ENCODE assay signal across 1 cellular context in the genomic region with DNA sequence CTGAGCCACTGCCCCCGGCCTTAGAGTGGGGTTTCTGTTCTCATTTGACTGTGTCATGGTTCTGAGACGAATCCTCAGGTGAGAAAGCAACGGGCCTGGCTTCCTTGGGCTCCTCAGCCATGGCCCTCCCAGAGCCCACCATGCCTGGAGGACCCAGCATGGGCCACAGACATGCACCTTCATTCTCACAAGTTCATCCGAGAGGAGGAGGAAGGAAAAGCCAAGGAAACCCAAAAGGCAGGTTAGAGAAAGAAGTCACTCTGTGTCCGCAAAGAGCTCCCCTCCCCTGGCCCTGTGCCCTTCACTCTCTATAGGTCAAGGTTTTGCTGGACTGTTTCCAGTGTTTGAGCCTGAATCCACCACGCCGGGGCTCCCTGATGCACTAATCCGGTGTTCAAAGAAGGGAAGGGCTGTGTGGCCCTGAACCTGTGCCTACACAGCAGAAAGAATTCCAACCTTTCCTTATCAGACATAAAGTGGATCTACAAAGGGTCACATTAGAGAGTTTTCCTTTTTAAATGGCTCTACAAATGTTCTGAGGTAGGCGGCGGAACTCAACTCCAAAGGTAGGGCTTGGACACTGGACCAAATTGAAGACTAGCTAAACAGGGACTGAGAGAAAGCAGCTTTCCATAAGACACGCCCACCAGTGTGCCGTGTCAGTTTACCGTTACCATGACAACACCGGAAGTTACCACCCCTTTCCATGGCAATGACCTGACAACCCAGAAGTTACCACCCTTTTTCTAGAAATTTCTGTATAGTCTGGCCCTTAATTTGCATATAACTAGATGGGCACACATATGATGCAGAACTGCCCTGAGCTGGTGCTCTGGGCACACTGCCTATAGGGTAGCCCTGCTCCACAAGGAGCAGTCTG.
A peak's percentile ranks its signal among the peaks of the same experiment; 100 is the strongest.
TF ChIP-seq lines count a peak whose summit lies in the region.

No MANE protein-coding gene starts in this region.

TF ChIP-seq in HepG2, 621 proteins besides CTCF, POLR2A, EP300 and RAD21 (continued from another document and continues in another):
- TF ChIP-seq HBP1 (CRISPR knock-in tag; IDR thresholded peaks at IDR 0.05; ENCODE audit: low read depth) = peak; percentile 13; the same call in 1 of the 2 replicates
- 0 out of 2 replicates have a peak, but pooled peaks have one; percentile 21 for TF ChIP-seq ZNF160 (CRISPR knock-in tag; IDR thresholded peaks at IDR 0.05)
- no peak for TF ChIP-seq ZNF326 (CRISPR knock-in tag; IDR thresholded peaks at IDR 0.05; ENCODE audit: borderline replicate concordance)
- TF ChIP-seq DNMT3B (CRISPR knock-in tag; conservative IDR thresholded peaks at IDR 0.05) = 0 out of 2 replicates have a peak, but pooled peaks have one; percentile 82
- peak; percentile 91 for TF ChIP-seq MED1 (CRISPR knock-in tag; IDR thresholded peaks at IDR 0.05)
- TF ChIP-seq FOXK1 (CRISPR knock-in tag; IDR thresholded peaks at IDR 0.05; ENCODE audit: borderline replicate concordance, low read depth) = peak; percentile 61; the same call in 1 of the 2 replicates
- no peak for TF ChIP-seq ZFP36 (IDR thresholded peaks at IDR 0.05; ENCODE audit: borderline replicate concordance, low read depth, low read length, partially characterized antibody)
- TF ChIP-seq, protein P1, sequence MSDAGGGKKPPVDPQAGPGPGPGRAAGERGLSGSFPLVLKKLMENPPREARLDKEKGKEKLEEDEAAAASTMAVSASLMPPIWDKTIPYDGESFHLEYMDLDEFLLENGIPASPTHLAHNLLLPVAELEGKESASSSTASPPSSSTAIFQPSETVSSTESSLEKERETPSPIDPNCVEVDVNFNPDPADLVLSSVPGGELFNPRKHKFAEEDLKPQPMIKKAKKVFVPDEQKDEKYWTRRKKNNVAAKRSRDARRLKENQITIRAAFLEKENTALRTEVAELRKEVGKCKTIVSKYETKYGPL (CRISPR knock-in tag; IDR thresholded peaks at IDR 0.05) = no peak
- TF ChIP-seq FUBP1 (CRISPR knock-in tag; IDR thresholded peaks at IDR 0.05; ENCODE audit: borderline replicate concordance) = peak; percentile 84; the same call in 1 of the 2 replicates
- no peak for TF ChIP-seq ZBTB46 (CRISPR knock-in tag; IDR thresholded peaks at IDR 0.05; ENCODE audit: borderline replicate concordance)
- TF ChIP-seq, protein P2, sequence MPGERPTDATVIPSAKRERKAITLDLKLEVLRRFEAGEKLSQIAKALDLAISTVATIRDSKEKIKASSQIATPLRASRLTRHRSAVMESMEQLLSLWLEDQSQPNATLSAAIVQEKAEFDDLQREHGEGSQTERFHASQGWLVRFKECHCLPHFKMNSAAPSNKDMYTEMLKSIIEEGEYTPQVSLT (CRISPR knock-in tag; IDR thresholded peaks at IDR 0.05; ENCODE audit: borderline replicate concordance, low read depth) = no peak
- TF ChIP-seq GATAD1 (CRISPR knock-in tag; IDR thresholded peaks at IDR 0.05) = peak; percentile 25; the same call in 1 of the 2 replicates
- TF ChIP-seq HNRNPK (IDR thresholded peaks at IDR 0.05; ENCODE audit: low read depth, low read length, poor library complexity, severe bottlenecking) = no peak
- TF ChIP-seq SMAD9 (CRISPR knock-in tag; IDR thresholded peaks at IDR 0.05) = 0 out of 2 replicates have a peak, but pooled peaks have one; percentile 84
- peak; percentile 49; the same call in 1 of the 2 replicates for TF ChIP-seq ZFX (CRISPR knock-in tag; IDR thresholded peaks at IDR 0.05; ENCODE audit: low read depth)
- peak; percentile 44 for TF ChIP-seq HOXA3 (CRISPR knock-in tag; IDR thresholded peaks at IDR 0.05)
- no peak for TF ChIP-seq FLYWCH1 (CRISPR knock-in tag; IDR thresholded peaks at IDR 0.05)
- no peak for TF ChIP-seq RARG (CRISPR knock-in tag; IDR thresholded peaks at IDR 0.05; ENCODE audit: low read depth)
- TF ChIP-seq SIN3A (IDR thresholded peaks at IDR 0.05; ENCODE audit: borderline replicate concordance, low read depth, low read length) = 0 out of 2 replicates have a peak, but pooled peaks have one; percentile 67
- peak; percentile 92 for TF ChIP-seq RARA (CRISPR knock-in tag; IDR thresholded peaks at IDR 0.05)
- TF ChIP-seq, protein P3, sequence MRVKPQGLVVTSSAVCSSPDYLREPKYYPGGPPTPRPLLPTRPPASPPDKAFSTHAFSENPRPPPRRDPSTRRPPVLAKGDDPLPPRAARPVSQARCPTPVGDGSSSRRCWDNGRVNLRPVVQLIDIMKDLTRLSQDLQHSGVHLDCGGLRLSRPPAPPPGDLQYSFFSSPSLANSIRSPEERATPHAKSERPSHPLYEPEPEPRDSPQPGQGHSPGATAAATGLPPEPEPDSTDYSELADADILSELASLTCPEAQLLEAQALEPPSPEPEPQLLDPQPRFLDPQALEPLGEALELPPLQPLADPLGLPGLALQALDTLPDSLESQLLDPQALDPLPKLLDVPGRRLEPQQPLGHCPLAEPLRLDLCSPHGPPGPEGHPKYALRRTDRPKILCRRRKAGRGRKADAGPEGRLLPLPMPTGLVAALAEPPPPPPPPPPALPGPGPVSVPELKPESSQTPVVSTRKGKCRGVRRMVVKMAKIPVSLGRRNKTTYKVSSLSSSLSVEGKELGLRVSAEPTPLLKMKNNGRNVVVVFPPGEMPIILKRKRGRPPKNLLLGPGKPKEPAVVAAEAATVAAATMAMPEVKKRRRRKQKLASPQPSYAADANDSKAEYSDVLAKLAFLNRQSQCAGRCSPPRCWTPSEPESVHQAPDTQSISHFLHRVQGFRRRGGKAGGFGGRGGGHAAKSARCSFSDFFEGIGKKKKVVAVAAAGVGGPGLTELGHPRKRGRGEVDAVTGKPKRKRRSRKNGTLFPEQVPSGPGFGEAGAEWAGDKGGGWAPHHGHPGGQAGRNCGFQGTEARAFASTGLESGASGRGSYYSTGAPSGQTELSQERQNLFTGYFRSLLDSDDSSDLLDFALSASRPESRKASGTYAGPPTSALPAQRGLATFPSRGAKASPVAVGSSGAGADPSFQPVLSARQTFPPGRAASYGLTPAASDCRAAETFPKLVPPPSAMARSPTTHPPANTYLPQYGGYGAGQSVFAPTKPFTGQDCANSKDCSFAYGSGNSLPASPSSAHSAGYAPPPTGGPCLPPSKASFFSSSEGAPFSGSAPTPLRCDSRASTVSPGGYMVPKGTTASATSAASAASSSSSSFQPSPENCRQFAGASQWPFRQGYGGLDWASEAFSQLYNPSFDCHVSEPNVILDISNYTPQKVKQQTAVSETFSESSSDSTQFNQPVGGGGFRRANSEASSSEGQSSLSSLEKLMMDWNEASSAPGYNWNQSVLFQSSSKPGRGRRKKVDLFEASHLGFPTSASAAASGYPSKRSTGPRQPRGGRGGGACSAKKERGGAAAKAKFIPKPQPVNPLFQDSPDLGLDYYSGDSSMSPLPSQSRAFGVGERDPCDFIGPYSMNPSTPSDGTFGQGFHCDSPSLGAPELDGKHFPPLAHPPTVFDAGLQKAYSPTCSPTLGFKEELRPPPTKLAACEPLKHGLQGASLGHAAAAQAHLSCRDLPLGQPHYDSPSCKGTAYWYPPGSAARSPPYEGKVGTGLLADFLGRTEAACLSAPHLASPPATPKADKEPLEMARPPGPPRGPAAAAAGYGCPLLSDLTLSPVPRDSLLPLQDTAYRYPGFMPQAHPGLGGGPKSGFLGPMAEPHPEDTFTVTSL (CRISPR knock-in tag; IDR thresholded peaks at IDR 0.05; ENCODE audit: borderline replicate concordance) = peak; percentile 82; the same call in 1 of the 2 replicates
- no peak for TF ChIP-seq SIN3B (IDR thresholded peaks at IDR 0.05; ENCODE audit: low read length)
- no peak for TF ChIP-seq HOXA7 (CRISPR knock-in tag; IDR thresholded peaks at IDR 0.05)
- no peak for TF ChIP-seq ZNF432 (CRISPR knock-in tag; IDR thresholded peaks at IDR 0.05; ENCODE audit: borderline replicate concordance)
- TF ChIP-seq MIER2 (CRISPR knock-in tag; IDR thresholded peaks at IDR 0.05) = peak; percentile 66
- no peak for TF ChIP-seq AGO1 (IDR thresholded peaks at IDR 0.05; ENCODE audit: low read depth, low read length, poor library complexity, severe bottlenecking)
- TF ChIP-seq GZF1 (CRISPR knock-in tag; IDR thresholded peaks at IDR 0.05) = no peak
- TF ChIP-seq, protein P4, sequence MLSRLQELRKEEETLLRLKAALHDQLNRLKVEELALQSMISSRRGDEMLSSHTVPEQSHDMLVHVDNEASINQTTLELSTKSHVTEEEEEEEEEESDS (CRISPR knock-in tag; IDR thresholded peaks at IDR 0.05; ENCODE audit: borderline replicate concordance) = peak; percentile 7; the same call in 1 of the 2 replicates
- peak; percentile 75; the same call in 1 of the 2 replicates for TF ChIP-seq NCOA5 (CRISPR knock-in tag; IDR thresholded peaks at IDR 0.05)
- peak; percentile 33; the same call in 1 of the 2 replicates for TF ChIP-seq SP5 (CRISPR knock-in tag; IDR thresholded peaks at IDR 0.05; ENCODE audit: borderline replicate concordance, low read depth)
- no peak; the same call in 1 of the 2 replicates for TF ChIP-seq RFX5 (IDR thresholded peaks at IDR 0.05; ENCODE audit: low read depth, low read length)
- TF ChIP-seq, protein P5, sequence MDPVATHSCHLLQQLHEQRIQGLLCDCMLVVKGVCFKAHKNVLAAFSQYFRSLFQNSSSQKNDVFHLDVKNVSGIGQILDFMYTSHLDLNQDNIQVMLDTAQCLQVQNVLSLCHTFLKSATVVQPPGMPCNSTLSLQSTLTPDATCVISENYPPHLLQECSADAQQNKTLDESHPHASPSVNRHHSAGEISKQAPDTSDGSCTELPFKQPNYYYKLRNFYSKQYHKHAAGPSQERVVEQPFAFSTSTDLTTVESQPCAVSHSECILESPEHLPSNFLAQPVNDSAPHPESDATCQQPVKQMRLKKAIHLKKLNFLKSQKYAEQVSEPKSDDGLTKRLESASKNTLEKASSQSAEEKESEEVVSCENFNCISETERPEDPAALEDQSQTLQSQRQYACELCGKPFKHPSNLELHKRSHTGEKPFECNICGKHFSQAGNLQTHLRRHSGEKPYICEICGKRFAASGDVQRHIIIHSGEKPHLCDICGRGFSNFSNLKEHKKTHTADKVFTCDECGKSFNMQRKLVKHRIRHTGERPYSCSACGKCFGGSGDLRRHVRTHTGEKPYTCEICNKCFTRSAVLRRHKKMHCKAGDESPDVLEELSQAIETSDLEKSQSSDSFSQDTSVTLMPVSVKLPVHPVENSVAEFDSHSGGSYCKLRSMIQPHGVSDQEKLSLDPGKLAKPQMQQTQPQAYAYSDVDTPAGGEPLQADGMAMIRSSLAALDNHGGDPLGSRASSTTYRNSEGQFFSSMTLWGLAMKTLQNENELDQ (CRISPR knock-in tag; IDR thresholded peaks at IDR 0.05; ENCODE audit: borderline replicate concordance) = peak; percentile 65; the same call in 1 of the 2 replicates
- TF ChIP-seq ZNF263 (CRISPR knock-in tag; IDR thresholded peaks at IDR 0.05) = peak; percentile 71; the same call in 1 of the 2 replicates
- peak; percentile 64; the same call in 1 of the 2 replicates for TF ChIP-seq ZSCAN25 (CRISPR knock-in tag; IDR thresholded peaks at IDR 0.05)
- TF ChIP-seq GMEB2 (CRISPR knock-in tag; IDR thresholded peaks at IDR 0.05; ENCODE audit: low read depth) = 0 out of 2 replicates have a peak, but pooled peaks have one; percentile 12
- TF ChIP-seq RXRA (CRISPR knock-in tag; IDR thresholded peaks at IDR 0.05) = peak; percentile 86; the same call in 1 of the 2 replicates
- peak; percentile 73 for TF ChIP-seq BCL6 (CRISPR knock-in tag; IDR thresholded peaks at IDR 0.05)
- TF ChIP-seq, protein P6, sequence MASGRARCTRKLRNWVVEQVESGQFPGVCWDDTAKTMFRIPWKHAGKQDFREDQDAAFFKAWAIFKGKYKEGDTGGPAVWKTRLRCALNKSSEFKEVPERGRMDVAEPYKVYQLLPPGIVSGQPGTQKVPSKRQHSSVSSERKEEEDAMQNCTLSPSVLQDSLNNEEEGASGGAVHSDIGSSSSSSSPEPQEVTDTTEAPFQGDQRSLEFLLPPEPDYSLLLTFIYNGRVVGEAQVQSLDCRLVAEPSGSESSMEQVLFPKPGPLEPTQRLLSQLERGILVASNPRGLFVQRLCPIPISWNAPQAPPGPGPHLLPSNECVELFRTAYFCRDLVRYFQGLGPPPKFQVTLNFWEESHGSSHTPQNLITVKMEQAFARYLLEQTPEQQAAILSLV (CRISPR knock-in tag; IDR thresholded peaks at IDR 0.05; ENCODE audit: borderline replicate concordance) = no peak
- TF ChIP-seq FOXC1 (CRISPR knock-in tag; IDR thresholded peaks at IDR 0.05; ENCODE audit: borderline replicate concordance) = peak; percentile 94
